8 cellular contexts compared by ENCODE assay signal in the genomic region with DNA sequence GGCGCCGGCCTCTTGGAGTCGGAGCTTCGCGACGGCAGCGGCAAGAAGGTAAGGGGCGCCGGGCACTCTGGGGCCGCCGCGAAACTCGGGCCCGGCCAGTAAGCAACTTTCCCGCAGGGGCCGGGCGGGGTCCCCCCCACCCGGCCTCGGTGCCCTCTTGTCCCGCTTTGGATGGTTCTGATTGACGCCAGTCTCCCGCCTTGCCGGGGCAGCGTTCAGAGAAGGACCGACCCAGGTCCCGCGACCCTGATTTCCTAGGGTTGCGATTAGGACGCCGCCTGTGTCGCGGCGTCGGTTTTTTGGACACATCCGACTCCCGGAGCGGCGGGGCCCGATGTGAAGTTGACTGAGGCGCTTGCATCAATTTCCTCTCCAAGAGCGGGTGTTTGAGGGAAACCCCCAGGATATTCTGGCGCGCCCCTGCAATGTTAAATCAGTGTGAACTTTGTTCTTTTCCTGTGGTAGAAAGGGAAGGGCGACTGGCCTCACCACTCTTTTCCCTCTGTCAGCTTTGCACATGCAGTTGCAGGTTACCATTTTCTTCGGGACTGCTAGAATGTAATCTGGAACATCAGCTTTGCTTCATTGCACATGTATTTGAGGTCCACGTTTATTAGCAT. TPM values are rescaled to one million over a fixed set of nuclear protein-coding genes. Genes with fewer than 3 reads are reported as not detected.
DNase-seq lines count a peak whose midpoint lies in the region; ATAC-seq and TF ChIP-seq lines count a peak whose summit lies in the region.

No MANE protein-coding gene starts in this region.

- TF ChIP-seq CTCF in OCI-LY7 (conservative IDR thresholded peaks at IDR 0.05; ENCODE audit: low read length) (no peak), heart right ventricle (IDR thresholded peaks at IDR 0.05) (peak in 1 of 9 donors; percentile 2)

- H3K9me2 ChIP-seq in OCI-LY7 (ENCODE audit: insufficient read depth, low read length) = no peaks in the 10 kb centered on the region

- H3K9ac ChIP-seq in rectal smooth muscle tissue (ENCODE audit: low read length) = peak overlapping the region; percentile 47

- H3K4me3 Mint-ChIP-seq in activated naive CD4-positive, alpha-beta T cell treated with anti-CD3 and anti-CD28 coated beads for 36 hours = peak overlapping the region; percentile 99

- POLR2A ChIA-PET in OCI-LY7 (lab: Charles Lee) = interaction anchor here (0.8 kb wide), 1 partner anchor 24 kb away, joined by 4 read pairs; no protein-coding TSS in a partner anchor

- H3K27ac Mint-ChIP-seq in activated naive CD4-positive, alpha-beta T cell treated with anti-CD3 and anti-CD28 coated beads for 36 hours = peak overlapping the region; percentile 99

- CTCF ChIA-PET in OCI-LY7 (lab: Charles Lee; ENCODE audit: unreplicated experiment) = no interaction called here
- CTCF ChIA-PET in activated naive CD4-positive, alpha-beta T cell treated with anti-CD3 and anti-CD28 coated beads for 36 hours (lab: Charles Lee) = interaction anchor here (0.6 to 1.4 kb wide), 3 partner anchors 9 to 91 kb away, joined by 3 read pairs; no protein-coding TSS in a partner anchor

- H3K36me3 Mint-ChIP-seq in activated naive CD4-positive, alpha-beta T cell treated with anti-CD3 and anti-CD28 coated beads for 36 hours (ENCODE audit: low read depth) = peaks cover 3% of the 10 kb centered on the region

- peaks cover 24% of the 10 kb centered on the region for H3K79me2 ChIP-seq in OCI-LY7 (ENCODE audit: insufficient read depth, low read depth, low read length)

- peak; percentile 26 for DNase-seq in OCI-LY7 (ENCODE audit: low spot score)
- DNase-seq in activated naive CD4-positive, alpha-beta T cell treated with anti-CD3 and anti-CD28 coated beads for 36 hours = peak; percentile 88
- DNase-seq in heart right ventricle = peak; percentile 43 to 53
- DNase-seq in DMS79 (lab: John Stamatoyannopoulos, UW) = no peak

- peaks cover 54% of the 10 kb centered on the region for H3K4me1 Mint-ChIP-seq in activated naive CD4-positive, alpha-beta T cell treated with anti-CD3 and anti-CD28 coated beads for 36 hours (ENCODE audit: low read depth)

- H3K36me3 ChIP-seq in OCI-LY7 (ENCODE audit: insufficient read depth, low read length) = no peaks in the 10 kb centered on the region
- no peaks in the 10 kb centered on the region for H3K36me3 ChIP-seq in heart right ventricle
- H3K36me3 ChIP-seq in rectal smooth muscle tissue (ENCODE audit: control insufficient read depth, insufficient read depth, low read length) = no peaks in the 10 kb centered on the region

- H3K27me3 ChIP-seq in heart right ventricle (no peaks in the 10 kb centered on the region), rectal smooth muscle tissue (ENCODE audit: control insufficient read depth, insufficient read depth, low read length) (no peaks in the 10 kb centered on the region)

- H3K9me3 Mint-ChIP-seq in activated naive CD4-positive, alpha-beta T cell treated with anti-CD3 and anti-CD28 coated beads for 36 hours = no peaks in the 10 kb centered on the region

- H3K4me2 ChIP-seq in OCI-LY7 (ENCODE audit: low read length) = peak overlapping the region; percentile 90

- H3K4me1 ChIP-seq in OCI-LY7 (ENCODE audit: insufficient read depth, low read length, poor library complexity, severe bottlenecking) (peaks cover 44% of the 10 kb centered on the region), heart right ventricle (peaks cover 6 to 63% (median 44%) of the 10 kb centered on the region in 9 donors), rectal smooth muscle tissue (ENCODE audit: control insufficient read depth, insufficient read depth, low read length) (peaks cover 7% of the 10 kb centered on the region)

- H3K4me3 ChIP-seq in OCI-LY7 (ENCODE audit: low read depth, low read length, poor library complexity, severe bottlenecking) (peak overlapping the region; percentile 73), heart right ventricle (peak overlapping the region; percentile 62 to 96 (median 85)), rectal smooth muscle tissue (ENCODE audit: low read length) (peak overlapping the region; percentile 81)

- intact Hi-C loops in OCI-LY7 (cut with micrococcal nuclease; ENCODE audit: unreplicated experiment) = no loop called here
- intact Hi-C loops in activated naive CD4-positive, alpha-beta T cell treated with anti-CD3 and anti-CD28 coated beads for 36 hours (cut with micrococcal nuclease) = loop anchor here (1.0 to 10.0 kb wide), 5 partner anchors 10 to 722 kb away; no protein-coding TSS in a partner anchor
- intact Hi-C loops in heart right ventricle (cut with DNase I) = loop anchor here in 8 of 10 donors (5.0 to 10.0 kb wide), 4 partner anchors 45 to 62 kb away; no protein-coding TSS in a partner anchor

- H3K9me3 ChIP-seq in OCI-LY7 (ENCODE audit: low read length) (no peaks in the 10 kb centered on the region), heart right ventricle (no peaks in the 10 kb centered on the region)

- H3K27ac ChIP-seq in OCI-LY7 (ENCODE audit: low read depth, low read length, poor library complexity, severe bottlenecking) = no peak overlapping the region
- H3K27ac ChIP-seq in heart right ventricle = peak overlapping the region; percentile 91 to 98 (median 96)
- no peak overlapping the region for H3K27ac ChIP-seq in rectal smooth muscle tissue (ENCODE audit: low read depth, low read length)

- ATAC-seq in heart right ventricle = no peak
- ATAC-seq in HG02763 (IDR thresholded peaks at IDR 0.05; ENCODE audit: unreplicated experiment) = no peak
- ATAC-seq in GM18498 (IDR thresholded peaks at IDR 0.05; ENCODE audit: unreplicated experiment) = no peak

- BruUV-seq in OCI-LY7 (replicated peaks; lab: Mats Ljungman, UMichigan) = no TSS peak

- H2AFZ ChIP-seq in OCI-LY7 (ENCODE audit: low read length) = no peak overlapping the region

- 0 out of 2 replicates have a peak, but pooled peaks cover 4% of the 10 kb centered on the region for H4K20me1 ChIP-seq in OCI-LY7 (ENCODE audit: insufficient read depth, low read length)

- no peaks in the 10 kb centered on the region for H3K27me3 Mint-ChIP-seq in activated naive CD4-positive, alpha-beta T cell treated with anti-CD3 and anti-CD28 coated beads for 36 hours (ENCODE audit: low read depth)

- 5 to 8% methylated on average over 44 to 46 of the region's 46 CpGs for WGBS in heart right ventricle, 2 donors

- TF ChIP-seq POLR2A in GM15510 (IDR thresholded peaks at IDR 0.05; ENCODE audit: borderline replicate concordance, extremely low read depth, insufficient read length) = peak; percentile 53

RNA-seq across cellular contexts. Expression of a gene that starts 0.8 kb away (rescaled TPM):
- 17.3 and 28.3 TPM in 2 replicates for total RNA-seq in OCI-LY7 (2014; rRNA removed; shearing (Covaris generic))
- total RNA-seq in OCI-LY7 (2022) = 29.6 and 32.3 TPM in 2 replicates
- total RNA-seq in activated naive CD4-positive, alpha-beta T cell treated with anti-CD3 and anti-CD28 coated beads for 36 hours = 10 to 100 TPM; 28.8 to 29.2 TPM
- 10 to 100 TPM; 13.1 to 20.3 (median 17.4) TPM for total RNA-seq in heart right ventricle
- polyA plus RNA-seq in heart right ventricle = 10 to 100 TPM; 10.9 to 46.7 TPM

Comparison
In these comparisons a context has a peak if more than half of its experiments do, and no peak if none do; other contexts are left out.
1. H3K27ac ChIP-seq: peak in heart right ventricle (10 of 10); none in OCI-LY7 (single experiment) and rectal smooth muscle tissue (single experiment).
2. Peak in every context shown above with its lines, with median percentiles within 50 percentile points of each other: H3K4me3 ChIP-seq.